Comparison of ENCODE assay signal across 8 cellular contexts in the genomic region with DNA sequence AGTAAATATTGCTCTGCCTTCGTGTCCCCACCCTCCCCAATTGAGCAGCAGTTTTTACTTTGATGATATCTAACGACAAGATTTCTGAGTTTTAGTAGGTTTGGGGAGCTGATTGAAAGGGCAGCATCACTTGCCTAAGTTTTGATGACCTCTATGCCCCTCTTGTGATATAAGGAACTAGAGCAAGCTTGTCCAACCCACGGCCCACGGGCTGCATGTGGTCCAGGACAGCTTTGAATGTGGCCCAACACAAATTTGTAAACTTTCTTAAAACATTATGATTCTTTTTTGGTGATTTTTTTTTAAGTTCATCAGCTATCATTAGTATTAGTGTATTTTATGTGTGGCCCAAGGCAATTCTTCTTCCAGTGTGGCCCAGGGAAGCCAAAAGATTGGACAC. TPM values are rescaled to one million over a fixed set of nuclear protein-coding genes. Genes with fewer than 3 reads are reported as not detected.
DNase-seq lines count a peak whose midpoint lies in the region; ATAC-seq and TF ChIP-seq lines count a peak whose summit lies in the region.

No MANE protein-coding gene starts in this region.

- ATAC-seq in heart left ventricle (no peak), left lung (no peak), upper lobe of right lung (no peak)
- ATAC-seq in activated naive CD8-positive, alpha-beta T cell treated with anti-CD3 and anti-CD28 coated beads, Interleukin-2, amount 50 U/mL, for 24 hours: no peak

- DNase-seq in cardiac muscle cell (ENCODE audit: low read depth in 1 of 2, low spot score in 1 of 2): no peak
- DNase-seq in heart left ventricle: no peak
- DNase-seq in activated naive CD8-positive, alpha-beta T cell treated with anti-CD3 and anti-CD28 coated beads, Interleukin-2, amount 50 U/mL, for 24 hours: no peak
- DNase-seq in left lung: peak in 1 of 2 donors; percentile 80
- peak; percentile 75 for DNase-seq in upper lobe of right lung
- DNase-seq in stimulated activated naive CD4-positive, alpha-beta T cell treated with Interleukin-2 at 50 U/mL for 16 hours (lab: John Stamatoyannopoulos, UW): no peak
- DNase-seq in RPMI8226: no peak
- no peak for DNase-seq in NCI-H524 (lab: John Stamatoyannopoulos, UW)

- no peaks in the 10 kb centered on the region for H3K36me3 ChIP-seq in cardiac muscle cell
- H3K36me3 ChIP-seq in heart left ventricle: peaks cover 0 to 6% (median 0%) of the 10 kb centered on the region in 9 donors
- peaks cover 0 to 6% of the 10 kb centered on the region in 2 donors for H3K36me3 ChIP-seq in left lung
- peaks cover 4% of the 10 kb centered on the region for H3K36me3 ChIP-seq in upper lobe of right lung

- peaks cover 15% of the 10 kb centered on the region for H3K4me1 ChIP-seq in cardiac muscle cell (ENCODE audit: low read depth)
- H3K4me1 ChIP-seq in heart left ventricle: peaks cover 0 to 31% (median 18%) of the 10 kb centered on the region in 12 donors
- peaks cover 0 to 44% of the 10 kb centered on the region in 2 donors for H3K4me1 ChIP-seq in left lung
- peaks cover 33% of the 10 kb centered on the region for H3K4me1 ChIP-seq in upper lobe of right lung

- WGBS in heart left ventricle, 4 donors: 71 to 80% (median 77%) methylated on average over 4 of the region's 4 CpGs

- no peaks in the 10 kb centered on the region for H3K27me3 ChIP-seq in cardiac muscle cell
- no peaks in the 10 kb centered on the region for H3K27me3 ChIP-seq in heart left ventricle
- H3K27me3 ChIP-seq in left lung: no peaks in the 10 kb centered on the region
- H3K27me3 ChIP-seq in upper lobe of right lung: no peaks in the 10 kb centered on the region

- H3K9me3 ChIP-seq in cardiac muscle cell (ENCODE audit: low read depth): no peaks in the 10 kb centered on the region
- H3K9me3 ChIP-seq in heart left ventricle: no peaks in the 10 kb centered on the region
- no peaks in the 10 kb centered on the region for H3K9me3 ChIP-seq in left lung
- H3K9me3 ChIP-seq in upper lobe of right lung: no peaks in the 10 kb centered on the region

- peaks cover 23% of the 10 kb centered on the region for H3K36me3 Mint-ChIP-seq in activated naive CD8-positive, alpha-beta T cell treated with anti-CD3 and anti-CD28 coated beads, Interleukin-2, amount 50 U/mL, for 24 hours (ENCODE audit: low read depth)

- H3K27ac Mint-ChIP-seq in activated naive CD8-positive, alpha-beta T cell treated with anti-CD3 and anti-CD28 coated beads, Interleukin-2, amount 50 U/mL, for 24 hours: peak overlapping the region; percentile 67

- peak overlapping the region; percentile 85 for H3K4me3 Mint-ChIP-seq in activated naive CD8-positive, alpha-beta T cell treated with anti-CD3 and anti-CD28 coated beads, Interleukin-2, amount 50 U/mL, for 24 hours

- peaks cover 63% of the 10 kb centered on the region for H3K4me1 Mint-ChIP-seq in activated naive CD8-positive, alpha-beta T cell treated with anti-CD3 and anti-CD28 coated beads, Interleukin-2, amount 50 U/mL, for 24 hours

- intact Hi-C loops in heart left ventricle (cut with DNase I): loop anchor here in 1 of 10 donors (2.0 kb wide), 1 partner anchor 75 kb away; no protein-coding TSS in a partner anchor
- intact Hi-C loops in left lung (cut with DNase I): no loop called here
- intact Hi-C loops in upper lobe of right lung (cut with DNase I): no loop called here

- no peak overlapping the region for H3K27ac ChIP-seq in cardiac muscle cell
- peak overlapping the region in 1 of 12 donors; percentile 93 for H3K27ac ChIP-seq in heart left ventricle
- peak overlapping the region; percentile 90 to 95 for H3K27ac ChIP-seq in left lung
- H3K27ac ChIP-seq in upper lobe of right lung: peak overlapping the region; percentile 88

- no peaks in the 10 kb centered on the region for H3K27me3 Mint-ChIP-seq in activated naive CD8-positive, alpha-beta T cell treated with anti-CD3 and anti-CD28 coated beads, Interleukin-2, amount 50 U/mL, for 24 hours

- TF ChIP-seq POLR2A in heart left ventricle (IDR thresholded peaks at IDR 0.05): no peak

- no peak for TF ChIP-seq CTCF in cardiac muscle cell (IDR thresholded peaks at IDR 0.05; ENCODE audit: low read depth, low read length)
- no peak for TF ChIP-seq CTCF in heart left ventricle (IDR thresholded peaks at IDR 0.05)
- TF ChIP-seq CTCF in left lung (IDR thresholded peaks at IDR 0.05): no peak
- no peak for TF ChIP-seq CTCF in upper lobe of right lung (IDR thresholded peaks at IDR 0.05)

- H3K4me3 ChIP-seq in cardiac muscle cell (peak overlapping the region; percentile 86), heart left ventricle (peak overlapping the region in 6 of 12 donors; percentile 80 to 97 (median 86)), left lung (peak overlapping the region in 1 of 2 donors; percentile 94), upper lobe of right lung (peak overlapping the region; percentile 87)

- no peaks in the 10 kb centered on the region for H3K9me3 Mint-ChIP-seq in activated naive CD8-positive, alpha-beta T cell treated with anti-CD3 and anti-CD28 coated beads, Interleukin-2, amount 50 U/mL, for 24 hours

RNA-seq across cellular contexts. Expression of a gene that starts 1.6 kb away (rescaled TPM):
- total RNA-seq in cardiac muscle cell: 15.0 and 24.3 TPM in 2 replicates
- polyA plus RNA-seq in cardiac muscle cell: 69.5 and 80.0 TPM in 2 replicates
- 10 to 100 TPM; 15.7 to 48.6 (median 31.2) TPM for total RNA-seq in heart left ventricle
- 10 to 100 TPM; 52.2 to 84.6 TPM for polyA plus RNA-seq in heart left ventricle
- total RNA-seq in left lung: 10 to 100 TPM; 70.8 to 87.4 TPM
- total RNA-seq in upper lobe of right lung: 76.6 TPM

RNA-seq across cellular contexts. Expression of a gene that starts 28.3 kb away (rescaled TPM):
- 32.7 and 33.3 TPM in 2 replicates for total RNA-seq in cardiac muscle cell
- polyA plus RNA-seq in cardiac muscle cell: 24.0 and 27.6 TPM in 2 replicates
- 10 to 100 TPM in 2 of 9 donors, 1 to 10 TPM in 7; 4.8 to 14.8 (median 8.7) TPM for total RNA-seq in heart left ventricle
- 10 to 100 TPM; 11.8 to 14.1 TPM for polyA plus RNA-seq in heart left ventricle
- total RNA-seq in left lung: 10 to 100 TPM; 22.4 to 25.0 TPM
- 24.1 TPM for total RNA-seq in upper lobe of right lung
